Comparison of ENCODE assay signal across 14 cellular contexts in the genomic region with DNA sequence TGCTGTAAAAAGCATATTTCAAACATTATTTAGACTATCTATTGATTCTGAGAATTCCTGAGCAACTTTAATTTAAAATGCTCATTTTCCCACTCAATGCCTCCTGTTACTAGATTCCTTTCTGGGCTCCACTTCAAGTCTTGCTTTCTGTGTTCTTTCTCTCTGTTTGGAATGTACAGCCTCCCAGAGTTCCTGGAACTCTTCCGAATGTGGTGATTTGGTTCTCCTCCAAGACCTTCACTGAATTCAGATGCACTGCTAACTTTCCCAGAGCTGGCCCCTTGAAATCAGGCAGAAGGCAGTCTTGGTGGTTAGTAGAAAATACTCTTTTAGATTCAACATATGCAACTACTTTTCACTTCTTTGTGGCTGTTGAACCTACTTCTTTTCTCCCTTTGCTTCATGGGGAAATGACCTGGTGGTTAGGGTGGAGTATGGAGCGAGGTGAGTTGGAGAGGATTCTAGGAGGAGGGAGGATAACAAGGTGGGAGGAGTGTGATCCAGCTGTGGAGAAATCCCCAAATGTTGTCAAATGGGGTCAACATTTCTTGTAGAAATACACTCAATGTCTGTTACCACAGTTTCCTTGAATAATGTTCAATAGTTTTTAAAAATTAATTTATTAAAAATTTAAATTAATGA. TPM values are rescaled to one million over a fixed set of nuclear protein-coding genes. Genes with fewer than 3 reads are reported as not detected.
A peak's percentile ranks its signal among the peaks of the same experiment; 100 is the strongest.
DNase-seq lines count a peak whose midpoint lies in the region; ATAC-seq and TF ChIP-seq lines count a peak whose summit lies in the region.
"Had no signal": no experiment of that assay in that cellular context is flagged by ENCODE, and none has a peak within 500 bp of the region (broad histone marks: within the 10 kb centered on the region; RNA-seq: fewer than 3 reads in every experiment).

No MANE protein-coding gene starts in this region.

- H3K9me3 Mint-ChIP-seq in stimulated activated naive B cell treated with anti-CD40 and anti-IgM and Interleukin-4, amounts not matched to agents 10 μg/mL and 1 μg/mL and 100 μg/mL, for 72 hours, result peaks cover 0 to 3% of the 10 kb centered on the region in 2 donors

- ATAC-seq in stimulated activated naive B cell treated with anti-CD40 and anti-IgM and Interleukin-4, amounts not matched to agents 10 μg/mL and 1 μg/mL and 100 μg/mL, for 72 hours (replicated peaks), result no peak
- no peak for ATAC-seq in HG02798 (IDR thresholded peaks at IDR 0.05; ENCODE audit: poor library complexity, unreplicated experiment)

- H3K36me3 ChIP-seq in SK-N-SH (replicated peaks in 1 of 2; ENCODE audit: control insufficient read depth in 1 of 2, insufficient read depth in 2 of 2, low read length in 1 of 2), result no peaks in the 10 kb centered on the region
- no peaks in the 10 kb centered on the region for H3K36me3 ChIP-seq in parathyroid adenoma (ENCODE audit: control insufficient read depth, insufficient read depth, low read length)
- no peaks in the 10 kb centered on the region for H3K36me3 ChIP-seq in OCI-LY7 (ENCODE audit: insufficient read depth, low read length)

- H3F3A ChIP-seq in SK-N-SH (replicated peaks; ENCODE audit: insufficient read depth), result peaks cover 11% of the 10 kb centered on the region

- no peak overlapping the region for H3K27ac Mint-ChIP-seq in stimulated activated naive B cell treated with anti-CD40 and anti-IgM and Interleukin-4, amounts not matched to agents 10 μg/mL and 1 μg/mL and 100 μg/mL, for 72 hours
- H3K27ac Mint-ChIP-seq: activated T-cell treated with anti-CD3 and anti-CD28 coated beads, Interleukin-2, amount 50 U/mL, for 24 hours had no signal

- 51% methylated on average over 2 of the region's 2 CpGs for WGBS in SK-N-SH (ENCODE audit: low lambda C conversion rate)

- no peak overlapping the region for H3K4me3 ChIP-seq in SK-N-SH (ENCODE audit: low read depth in 2 of 2, low read length in 1 of 2)
- no peak overlapping the region for H3K4me3 ChIP-seq in parathyroid adenoma (ENCODE audit: low read depth, low read length)
- H3K4me3 ChIP-seq in OCI-LY7 (ENCODE audit: low read depth, low read length, poor library complexity, severe bottlenecking), result no peak overlapping the region

- H3K79me2 ChIP-seq in SK-N-SH (ENCODE audit: insufficient read depth), result no peaks in the 10 kb centered on the region
- no peaks in the 10 kb centered on the region for H3K79me2 ChIP-seq in parathyroid adenoma
- no peaks in the 10 kb centered on the region for H3K79me2 ChIP-seq in OCI-LY7 (ENCODE audit: insufficient read depth, low read depth, low read length)

- H4K20me1 ChIP-seq in SK-N-SH (ENCODE audit: insufficient read depth), result no peaks in the 10 kb centered on the region
- H4K20me1 ChIP-seq in OCI-LY7 (ENCODE audit: insufficient read depth, low read length), result no peaks in the 10 kb centered on the region

- CTCF ChIA-PET in SK-N-SH (lab: Yijun Ruan, JAX), result no interaction called here
- CTCF ChIA-PET in OCI-LY7 (lab: Charles Lee; ENCODE audit: unreplicated experiment), result no interaction called here

- POLR2A ChIA-PET in SK-N-SH (lab: Yijun Ruan, JAX) (no interaction called here), OCI-LY7 (lab: Charles Lee) (interaction anchor here (0.6 kb wide), 1 partner anchor 672 kb away, joined by 3 read pairs; no protein-coding TSS in a partner anchor)

- TF ChIP-seq EP300 in SK-N-SH (IDR thresholded peaks at IDR 0.05; ENCODE audit: borderline replicate concordance in 1 of 2, low read depth in 1 of 2, low read length in 1 of 2), result no peak

- intact Hi-C loops in OCI-LY7 (cut with micrococcal nuclease; ENCODE audit: unreplicated experiment), result no loop called here

- no peaks in the 10 kb centered on the region for H3K36me3 Mint-ChIP-seq in stimulated activated naive B cell treated with anti-CD40 and anti-IgM and Interleukin-4, amounts not matched to agents 10 μg/mL and 1 μg/mL and 100 μg/mL, for 72 hours

- H3K9me3 ChIP-seq in SK-N-SH (no peaks in the 10 kb centered on the region), parathyroid adenoma (ENCODE audit: control insufficient read depth, low read length) (no peaks in the 10 kb centered on the region), OCI-LY7 (ENCODE audit: low read length) (no peaks in the 10 kb centered on the region)

- H3K27ac ChIP-seq in SK-N-SH (ENCODE audit: low read depth in 2 of 2, low read length in 1 of 2) (peak overlapping the region; percentile 44 to 48; a peak in 2 of 4 replicates), parathyroid adenoma (no peak overlapping the region), OCI-LY7 (ENCODE audit: low read depth, low read length, poor library complexity, severe bottlenecking) (no peak overlapping the region)

- TF ChIP-seq CTCF in AG09319 (IDR thresholded peaks at IDR 0.05; ENCODE audit: low read depth, low read length) (no peak), SK-N-SH (IDR thresholded peaks at IDR 0.05) (no peak), parathyroid adenoma (IDR thresholded peaks at IDR 0.05) (no peak), OCI-LY7 (conservative IDR thresholded peaks at IDR 0.05; ENCODE audit: low read length) (no peak)

- TF ChIP-seq RAD21 in SK-N-SH (IDR thresholded peaks at IDR 0.05; ENCODE audit: low read length), result no peak

- H3K27me3 ChIP-seq in SK-N-SH (ENCODE audit: insufficient read depth) (no peaks in the 10 kb centered on the region), parathyroid adenoma (ENCODE audit: control insufficient read depth, insufficient read depth, low read length) (no peaks in the 10 kb centered on the region)

- H2AFZ ChIP-seq in SK-N-SH (ENCODE audit: low read depth) (peak overlapping the region; percentile 6; the same call in 1 of the 2 replicates), parathyroid adenoma (peak overlapping the region; percentile 51), OCI-LY7 (ENCODE audit: low read length) (no peak overlapping the region)

- BruUV-seq in OCI-LY7 (replicated peaks; lab: Mats Ljungman, UMichigan), result no TSS peak

- peaks cover 16 to 30% of the 10 kb centered on the region in 2 donors for H3K27me3 Mint-ChIP-seq in stimulated activated naive B cell treated with anti-CD40 and anti-IgM and Interleukin-4, amounts not matched to agents 10 μg/mL and 1 μg/mL and 100 μg/mL, for 72 hours
- H3K27me3 Mint-ChIP-seq: activated T-cell treated with anti-CD3 and anti-CD28 coated beads, Interleukin-2, amount 50 U/mL, for 24 hours had no signal

- H3K4me1 ChIP-seq in SK-N-SH (ENCODE audit: control insufficient read depth in 1 of 2, insufficient read depth in 2 of 2, low read depth in 1 of 2, low read length in 1 of 2), result peaks cover 0 to 2% of the 10 kb centered on the region in 2 experiments; a peak in 2 of 4 replicates
- no peaks in the 10 kb centered on the region for H3K4me1 ChIP-seq in parathyroid adenoma
- H3K4me1 ChIP-seq in OCI-LY7 (ENCODE audit: insufficient read depth, low read length, poor library complexity, severe bottlenecking), result no peaks in the 10 kb centered on the region

- H3K4me2 ChIP-seq in SK-N-SH, result no peak overlapping the region
- no peak overlapping the region for H3K4me2 ChIP-seq in parathyroid adenoma (ENCODE audit: low read length)
- no peak overlapping the region for H3K4me2 ChIP-seq in OCI-LY7 (ENCODE audit: low read length)

- H3K9ac ChIP-seq in SK-N-SH, result no peak overlapping the region
- H3K9ac ChIP-seq in parathyroid adenoma, result no peak overlapping the region

- DNase-seq in AG09319 (ENCODE audit: extremely low read depth, low read depth), result peak; percentile 64
- no peak for DNase-seq in SK-N-SH
- peak; percentile 60 for DNase-seq in foreskin melanocyte
- DNase-seq in stimulated activated naive B cell treated with anti-CD40 and anti-IgM and Interleukin-4, amounts not matched to agents 10 μg/mL and 1 μg/mL and 100 μg/mL, for 72 hours, result no peak
- no peak for DNase-seq in LoVo (ENCODE audit: low spot score)
- no peak for DNase-seq in OCI-LY7 (ENCODE audit: low spot score)
- DNase-seq: activated T-cell treated with anti-CD3 and anti-CD28 coated beads, Interleukin-2, amount 50 U/mL, for 24 hours; CD8-positive, alpha-beta memory T cell; kidney; NCI-H1436 treated with DMSO at 0.1 percent for 48 hours; small intestine; stimulated activated naive CD4-positive, alpha-beta T cell had no signal

- no peaks in the 10 kb centered on the region for H3K4me1 Mint-ChIP-seq in stimulated activated naive B cell treated with anti-CD40 and anti-IgM and Interleukin-4, amounts not matched to agents 10 μg/mL and 1 μg/mL and 100 μg/mL, for 72 hours

- H3K4me3 Mint-ChIP-seq in stimulated activated naive B cell treated with anti-CD40 and anti-IgM and Interleukin-4, amounts not matched to agents 10 μg/mL and 1 μg/mL and 100 μg/mL, for 72 hours, result no peak overlapping the region
- H3K4me3 Mint-ChIP-seq: activated T-cell treated with anti-CD3 and anti-CD28 coated beads, Interleukin-2, amount 50 U/mL, for 24 hours; CD8-positive, alpha-beta memory T cell had no signal

- no peaks in the 10 kb centered on the region for H3K9me2 ChIP-seq in SK-N-SH
- no peaks in the 10 kb centered on the region; the same call in 1 of the 2 replicates for H3K9me2 ChIP-seq in OCI-LY7 (ENCODE audit: insufficient read depth, low read length)

TF ChIP-seq in SK-N-SH, 30 proteins besides CTCF, POLR2A, EP300 and RAD21 (continues in another document):
- TF ChIP-seq, protein P1, sequence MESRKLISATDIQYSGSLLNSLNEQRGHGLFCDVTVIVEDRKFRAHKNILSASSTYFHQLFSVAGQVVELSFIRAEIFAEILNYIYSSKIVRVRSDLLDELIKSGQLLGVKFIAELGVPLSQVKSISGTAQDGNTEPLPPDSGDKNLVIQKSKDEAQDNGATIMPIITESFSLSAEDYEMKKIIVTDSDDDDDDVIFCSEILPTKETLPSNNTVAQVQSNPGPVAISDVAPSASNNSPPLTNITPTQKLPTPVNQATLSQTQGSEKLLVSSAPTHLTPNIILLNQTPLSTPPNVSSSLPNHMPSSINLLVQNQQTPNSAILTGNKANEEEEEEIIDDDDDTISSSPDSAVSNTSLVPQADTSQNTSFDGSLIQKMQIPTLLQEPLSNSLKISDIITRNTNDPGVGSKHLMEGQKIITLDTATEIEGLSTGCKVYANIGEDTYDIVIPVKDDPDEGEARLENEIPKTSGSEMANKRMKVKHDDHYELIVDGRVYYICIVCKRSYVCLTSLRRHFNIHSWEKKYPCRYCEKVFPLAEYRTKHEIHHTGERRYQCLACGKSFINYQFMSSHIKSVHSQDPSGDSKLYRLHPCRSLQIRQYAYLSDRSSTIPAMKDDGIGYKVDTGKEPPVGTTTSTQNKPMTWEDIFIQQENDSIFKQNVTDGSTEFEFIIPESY (IDR thresholded peaks at IDR 0.05; ENCODE audit: borderline replicate concordance, low read depth), result no peak
- TF ChIP-seq CHD2 (IDR thresholded peaks at IDR 0.05; ENCODE audit: low read length, partially characterized antibody) (no peak), RFX5 (IDR thresholded peaks at IDR 0.05; ENCODE audit: low read length) (no peak)

RNA-seq across cellular contexts. Expression of a gene that starts 27.9 kb away (rescaled TPM):
- polyA plus RNA-seq in SK-N-SH (2012; rRNA removed), result 0.44 and 0.78 TPM in 2 replicates
- polyA plus RNA-seq in SK-N-SH (2012; cell fraction: cytosol; rRNA removed), result 0.56 and 0.90 TPM in 2 replicates
- 1.3 and 2.6 TPM in 2 replicates for polyA plus RNA-seq in SK-N-SH (2012; cell fraction: nucleus; rRNA removed)
- total RNA-seq in OCI-LY7 (2014; rRNA removed; shearing (Covaris generic)), result 9.8 and 10.9 TPM in 2 replicates
- 11.9 and 12.3 TPM in 2 replicates for total RNA-seq in OCI-LY7 (2022)

Comparison
In these comparisons a context has a peak if more than half of its experiments do, and no peak if none do; other contexts are left out.
1. DNase-seq: peak in AG09319 (single experiment) and foreskin melanocyte (single experiment); none in SK-N-SH (single experiment), stimulated activated naive B cell treated with anti-CD40 and anti-IgM and Interleukin-4, amounts not matched to agents 10 μg/mL and 1 μg/mL and 100 μg/mL, for 72 hours (single experiment), LoVo (single experiment) and OCI-LY7 (single experiment).
2. H3K27ac ChIP-seq: peak in SK-N-SH (2 of 2); none in parathyroid adenoma (single experiment) and OCI-LY7 (single experiment).